8 cellular contexts compared by ENCODE assay signal in the genomic region with DNA sequence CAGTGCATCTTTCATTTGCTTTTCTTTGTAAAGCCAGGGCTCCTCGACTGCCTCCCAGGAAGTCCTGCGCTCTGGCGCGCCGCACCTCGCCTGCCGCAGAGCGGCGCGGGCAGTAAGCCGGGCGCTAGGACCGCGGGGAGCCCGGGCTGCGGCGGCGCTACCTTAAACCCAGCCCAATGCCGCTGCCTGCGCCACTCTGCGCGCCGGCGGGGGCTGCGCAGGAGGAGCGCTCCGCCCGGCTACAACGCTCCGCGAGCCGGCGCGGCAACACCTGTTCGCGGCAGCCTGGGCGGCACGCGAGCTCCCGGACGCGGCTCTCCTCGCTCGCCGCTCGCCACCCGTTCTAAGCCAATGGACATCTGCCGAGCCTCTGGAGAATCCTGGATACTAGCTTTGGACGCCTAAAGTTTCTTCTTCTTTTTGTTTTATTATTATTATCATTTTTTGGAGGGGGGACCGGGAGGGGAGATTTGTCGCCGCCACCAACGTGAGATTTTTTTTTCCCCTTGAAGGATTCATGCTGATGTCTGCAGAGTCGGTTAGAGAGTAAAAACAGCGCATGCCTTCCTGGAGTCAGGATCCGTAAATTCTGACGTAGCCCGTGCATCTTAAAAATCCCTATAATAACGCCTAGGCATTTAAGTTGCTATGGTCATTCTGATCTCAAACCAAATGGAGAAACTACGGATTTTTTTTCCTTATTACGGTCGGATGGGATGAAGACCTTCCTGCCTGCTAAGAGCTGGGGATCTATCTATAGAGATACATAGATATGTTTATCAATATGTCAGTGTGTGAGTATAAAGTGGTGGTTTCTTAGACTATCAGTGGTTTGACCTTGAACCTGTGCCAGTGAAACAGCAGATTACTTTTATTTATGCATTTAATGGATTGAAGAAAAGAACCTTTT. TPM values are rescaled to one million over a fixed set of nuclear protein-coding genes. Genes with fewer than 3 reads are reported as not detected.
DNase-seq lines count a peak whose midpoint lies in the region; ATAC-seq, FAIRE-seq and TF ChIP-seq lines count a peak whose summit lies in the region.

A gene (plus strand): TSS at position 191 of the 910 bp plus-strand sequence. CDS start 840 bp downstream, outside the sequence.

- no peak for FAIRE-seq in urothelium cell line (lab: Jason Lieb, UNC)

- peaks cover 34% of the 10 kb centered on the region for H3K4me1 Mint-ChIP-seq in GM23338
- peaks cover 36% of the 10 kb centered on the region for H3K4me1 Mint-ChIP-seq in activated naive CD8-positive, alpha-beta T cell treated with anti-CD3 and anti-CD28 coated beads for 36 hours

- no peaks in the 10 kb centered on the region; the same call in 2 of the 3 replicates for H3K9me3 Mint-ChIP-seq in GM23338
- no peaks in the 10 kb centered on the region for H3K9me3 Mint-ChIP-seq in activated naive CD8-positive, alpha-beta T cell treated with anti-CD3 and anti-CD28 coated beads for 36 hours

- H3K4me1 ChIP-seq in GM23338 (ENCODE audit: insufficient read depth): peaks cover 41% of the 10 kb centered on the region
- H3K4me1 ChIP-seq in heart left ventricle: peaks cover 0 to 61% (median 33%) of the 10 kb centered on the region in 12 donors

- TF ChIP-seq CTCF in GM06990 (IDR thresholded peaks at IDR 0.05; ENCODE audit: insufficient read depth, low read length, poor library complexity, severe bottlenecking) (no peak), GM23338 (conservative IDR thresholded peaks at IDR 0.05; ENCODE audit: low read depth in 2 of 2) (no peak), heart left ventricle (IDR thresholded peaks at IDR 0.05) (peak in 3 of 12 donors; percentile 3 to 22 (median 19))

- WGBS in heart left ventricle, 4 donors: 0 to 1% (median 0%) methylated on average over 41 to 62 of the region's 62 CpGs

- H2AFZ ChIP-seq in GM23338: peak within 1 kb of the TSS; percentile 99

- H3K27me3 Mint-ChIP-seq in GM23338 (ENCODE audit: insufficient read depth, low read depth, poor library complexity): peaks cover 83% of the 10 kb centered on the region
- peaks cover 51% of the 10 kb centered on the region for H3K27me3 Mint-ChIP-seq in activated naive CD8-positive, alpha-beta T cell treated with anti-CD3 and anti-CD28 coated beads for 36 hours

- DNase-seq in GM06990 (ENCODE audit: extremely low read depth, insufficient read length): peak; percentile 90
- DNase-seq in GM23338 (ENCODE audit: low spot score): peak; percentile 92
- peak; percentile 93 for DNase-seq in LoVo (ENCODE audit: low spot score)
- DNase-seq in SK-N-MC (ENCODE audit: low read depth, low spot score): no peak
- DNase-seq in activated naive CD8-positive, alpha-beta T cell treated with anti-CD3 and anti-CD28 coated beads for 36 hours: peak; percentile 86
- DNase-seq in heart left ventricle: peak; percentile 65 to 89 (median 81)
- DNase-seq in posterior cingulate gyrus: peak; percentile 51 to 97 (median 77)
- peak; percentile 81 for DNase-seq in urothelium cell line (ENCODE audit: low spot score)

- H3K36me3 Mint-ChIP-seq in GM23338 (ENCODE audit: low read depth): no peaks in the 10 kb centered on the region
- H3K36me3 Mint-ChIP-seq in activated naive CD8-positive, alpha-beta T cell treated with anti-CD3 and anti-CD28 coated beads for 36 hours: no peaks in the 10 kb centered on the region

- H3K27ac Mint-ChIP-seq in GM23338: no peak within 1 kb of the TSS
- peak within 1 kb of the TSS; percentile 10 for H3K27ac Mint-ChIP-seq in activated naive CD8-positive, alpha-beta T cell treated with anti-CD3 and anti-CD28 coated beads for 36 hours

- H3F3A ChIP-seq in GM23338 (replicated peaks; ENCODE audit: low read depth): peaks cover 8% of the 10 kb centered on the region

- H3K27ac ChIP-seq in GM23338 (ENCODE audit: low read depth): no peak within 1 kb of the TSS
- no peak within 1 kb of the TSS for H3K27ac ChIP-seq in SK-N-MC
- peak within 1 kb of the TSS in 10 of 12 donors; percentile 38 to 77 (median 62) for H3K27ac ChIP-seq in heart left ventricle

- H3K36me3 ChIP-seq in GM06990 (ENCODE audit: control insufficient read depth, insufficient read depth, low read length) (no peaks in the 10 kb centered on the region), GM23338 (ENCODE audit: insufficient read depth) (no peaks in the 10 kb centered on the region; the same call in 1 of the 2 replicates), SK-N-MC (ENCODE audit: insufficient read depth, low read length) (no peaks in the 10 kb centered on the region), heart left ventricle (no peaks in the 10 kb centered on the region)

- intact Hi-C loops in heart left ventricle (cut with DNase I) (loop anchor here in 3 of 10 donors (5.0 to 10.0 kb wide), 3 partner anchors 66 to 754 kb away; no protein-coding TSS in a partner anchor), posterior cingulate gyrus (cut with DNase I) (loop anchor here (5.0 kb wide), 1 partner anchor 69 kb away; a partner anchor contains a TSS)

- H3K27me3 ChIP-seq in GM06990 (replicated peaks; ENCODE audit: control insufficient read depth, insufficient read depth, low read length) (no peaks in the 10 kb centered on the region; the same call in 1 of the 2 replicates), GM23338 (ENCODE audit: insufficient read depth) (peaks cover 97% of the 10 kb centered on the region), heart left ventricle (peaks cover 7 to 80% (median 29%) of the 10 kb centered on the region in 9 donors)

- no peaks in the 10 kb centered on the region for H3K9me3 ChIP-seq in SK-N-MC (ENCODE audit: low read depth, low read length)
- no peaks in the 10 kb centered on the region for H3K9me3 ChIP-seq in heart left ventricle

- ATAC-seq in GM23338 (peak; percentile 63), heart left ventricle (peak; percentile 65 to 86 (median 84))

- H3K4me3 ChIP-seq in GM06990 (replicated peaks; ENCODE audit: low read depth, low read length) (peak within 1 kb of the TSS; percentile 61), GM23338 (peak within 1 kb of the TSS; percentile 87), SK-N-MC (peak within 1 kb of the TSS; percentile 89), heart left ventricle (peak within 1 kb of the TSS; percentile 46 to 85 (median 66))

- peaks cover 12% of the 10 kb centered on the region for H4K20me1 ChIP-seq in GM23338 (replicated peaks; ENCODE audit: insufficient read depth)

- H3K4me2 ChIP-seq in GM23338: peak within 1 kb of the TSS; percentile 89

- H3K4me3 Mint-ChIP-seq in GM23338: peak within 1 kb of the TSS; percentile 86
- H3K4me3 Mint-ChIP-seq in activated naive CD8-positive, alpha-beta T cell treated with anti-CD3 and anti-CD28 coated beads for 36 hours: peak within 1 kb of the TSS; percentile 82

- H3K79me2 ChIP-seq in GM23338 (replicated peaks; ENCODE audit: insufficient read depth): no peaks in the 10 kb centered on the region

- no peaks in the 10 kb centered on the region for H3K9me2 ChIP-seq in GM23338 (ENCODE audit: insufficient read depth)

- H3K9ac ChIP-seq in SK-N-MC (ENCODE audit: insufficient read length): peak within 1 kb of the TSS; percentile 51

- peak in 1 of 2 donors; percentile 79 for TF ChIP-seq POLR2A in heart left ventricle (IDR thresholded peaks at IDR 0.05)

TF ChIP-seq in GM23338, 12 proteins besides CTCF, POLR2A, EP300 and RAD21:
- TF ChIP-seq, protein P1, sequence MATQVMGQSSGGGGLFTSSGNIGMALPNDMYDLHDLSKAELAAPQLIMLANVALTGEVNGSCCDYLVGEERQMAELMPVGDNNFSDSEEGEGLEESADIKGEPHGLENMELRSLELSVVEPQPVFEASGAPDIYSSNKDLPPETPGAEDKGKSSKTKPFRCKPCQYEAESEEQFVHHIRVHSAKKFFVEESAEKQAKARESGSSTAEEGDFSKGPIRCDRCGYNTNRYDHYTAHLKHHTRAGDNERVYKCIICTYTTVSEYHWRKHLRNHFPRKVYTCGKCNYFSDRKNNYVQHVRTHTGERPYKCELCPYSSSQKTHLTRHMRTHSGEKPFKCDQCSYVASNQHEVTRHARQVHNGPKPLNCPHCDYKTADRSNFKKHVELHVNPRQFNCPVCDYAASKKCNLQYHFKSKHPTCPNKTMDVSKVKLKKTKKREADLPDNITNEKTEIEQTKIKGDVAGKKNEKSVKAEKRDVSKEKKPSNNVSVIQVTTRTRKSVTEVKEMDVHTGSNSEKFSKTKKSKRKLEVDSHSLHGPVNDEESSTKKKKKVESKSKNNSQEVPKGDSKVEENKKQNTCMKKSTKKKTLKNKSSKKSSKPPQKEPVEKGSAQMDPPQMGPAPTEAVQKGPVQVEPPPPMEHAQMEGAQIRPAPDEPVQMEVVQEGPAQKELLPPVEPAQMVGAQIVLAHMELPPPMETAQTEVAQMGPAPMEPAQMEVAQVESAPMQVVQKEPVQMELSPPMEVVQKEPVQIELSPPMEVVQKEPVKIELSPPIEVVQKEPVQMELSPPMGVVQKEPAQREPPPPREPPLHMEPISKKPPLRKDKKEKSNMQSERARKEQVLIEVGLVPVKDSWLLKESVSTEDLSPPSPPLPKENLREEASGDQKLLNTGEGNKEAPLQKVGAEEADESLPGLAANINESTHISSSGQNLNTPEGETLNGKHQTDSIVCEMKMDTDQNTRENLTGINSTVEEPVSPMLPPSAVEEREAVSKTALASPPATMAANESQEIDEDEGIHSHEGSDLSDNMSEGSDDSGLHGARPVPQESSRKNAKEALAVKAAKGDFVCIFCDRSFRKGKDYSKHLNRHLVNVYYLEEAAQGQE (IDR thresholded peaks at IDR 0.05; ENCODE audit: unreplicated experiment): no peak
- TF ChIP-seq EZH2phosphoT487 (IDR thresholded peaks at IDR 0.05; ENCODE audit: unreplicated experiment) (no peak), CREB1 (CRISPR knock-in tag; IDR thresholded peaks at IDR 0.05; ENCODE audit: low read depth) (peak; percentile 63), JUNB (IDR thresholded peaks at IDR 0.05; ENCODE audit: unreplicated experiment) (no peak), EZH2 (IDR thresholded peaks at IDR 0.05; ENCODE audit: low read depth, unreplicated experiment) (peak; percentile 76), STAT1 (IDR thresholded peaks at IDR 0.05; ENCODE audit: unreplicated experiment) (no peak)

RNA-seq across cellular contexts. Expression of the gene that starts here (rescaled TPM):
- total RNA-seq in GM23338 (2014; rRNA removed; shearing (Covaris generic)): 0.08 TPM in 1 of 2 replicates, not detected in the other
- polyA plus RNA-seq in GM23338 (2016; fragmentation: Nextera tagmentation; extraction: Ambion mirVana): 0.27 TPM in 1 of 2 replicates, not detected in the other
- total RNA-seq in activated naive CD8-positive, alpha-beta T cell treated with anti-CD3 and anti-CD28 coated beads for 36 hours: under 1 TPM; 0.25 to 0.50 TPM
- total RNA-seq in heart left ventricle: 10 to 100 TPM in 4 of 9 donors, 1 to 10 TPM in 5; 1.9 to 12.5 (median 8.3) TPM
- polyA plus RNA-seq in heart left ventricle: 1 to 10 TPM; 1.7 to 3.6 TPM

Comparison
In these comparisons a context has a peak if more than half of its experiments do, and no peak if none do; other contexts are left out.
1. Peak in DNase-seq, ATAC-seq, H3K4me3 ChIP-seq and H3K4me2 ChIP-seq in GM23338; RNA of the gene not detected or under 1 TPM.
2. Peak in DNase-seq in activated naive CD8-positive, alpha-beta T cell treated with anti-CD3 and anti-CD28 coated beads for 36 hours; RNA of the gene not detected or under 1 TPM.
3. H3K27ac ChIP-seq: peak in heart left ventricle (10 of 12); none in GM23338 (single experiment) and SK-N-MC (single experiment).
4. Peak in every context shown above with its lines, with median percentiles within 50 percentile points of each other: H3K4me3 ChIP-seq.